In genomic region chr16:73047536-73048291, GRCh38 we compare ENCODE assay signal across 8 cellular contexts. TPM values are rescaled to one million over a fixed set of nuclear protein-coding genes. Genes with fewer than 3 reads are reported as not detected.
DNase-seq lines count a peak whose midpoint lies in the region; ATAC-seq and TF ChIP-seq lines count a peak whose summit lies in the region.

Gene ZFHX3, minus strand, starts transcription at chr16:73048128. Its CDS starts 87,983 bp downstream, at chr16:72960145.

- in situ Hi-C loops in KBM-7 (cut with MboI; ENCODE audit: low pct_unique_long_range_greater_than_20kb, low sequenced_read_pairs), result no loop called here

- H3K4me3 ChIP-seq in esophagus squamous epithelium (peak within 1 kb of the TSS; percentile 71 to 91 (median 76)), vagina (peak within 1 kb of the TSS; percentile 73 to 79)

- no peaks in the 10 kb centered on the region for H3K27me3 ChIP-seq in esophagus squamous epithelium
- no peaks in the 10 kb centered on the region for H3K27me3 ChIP-seq in vagina

- no peak for TF ChIP-seq POLR2A in esophagus squamous epithelium (IDR thresholded peaks at IDR 0.05)
- TF ChIP-seq POLR2A in vagina (IDR thresholded peaks at IDR 0.05), result no peak

- H3K4me1 ChIP-seq in esophagus squamous epithelium, result peaks cover 8 to 85% (median 29%) of the 10 kb centered on the region in 3 donors
- peaks cover 56% of the 10 kb centered on the region for H3K4me1 ChIP-seq in vagina

- H3K36me3 ChIP-seq in esophagus squamous epithelium (no peaks in the 10 kb centered on the region), vagina (no peaks in the 10 kb centered on the region)

- intact Hi-C loops in esophagus squamous epithelium (cut with DNase I), result loop anchor here (10.0 kb wide), 1 partner anchor 213 kb away; no protein-coding TSS in a partner anchor
- intact Hi-C loops in vagina (cut with DNase I), result loop anchor here (10.0 kb wide), 2 partner anchors 53 to 203 kb away; no protein-coding TSS in a partner anchor

- DNase-seq in NCI-H82 (lab: John Stamatoyannopoulos, UW) (peak; percentile 59), NCI-H82 treated with DMSO at 0.1 percent for 48 hours (lab: John Stamatoyannopoulos, UW; ENCODE audit: unreplicated experiment) (no peak), KBM-7 (peak; percentile 50), esophagus squamous epithelium (lab: John Stamatoyannopoulos, UW) (no peak), myocyte (ENCODE audit: low read depth) (peak; percentile 76), vagina (ENCODE audit: extremely low spot score in 2 of 2) (no peak)
- peak; percentile 20 for DNase-seq in activated CD4-positive, alpha-beta T cell treated with anti-CD3 and anti-CD28 coated beads, Interleukin-2, amount 50 U/mL, for 1 hour

- TF ChIP-seq CTCF in esophagus squamous epithelium (IDR thresholded peaks at IDR 0.05) (no peak), vagina (IDR thresholded peaks at IDR 0.05) (no peak)

- H3K9me3 ChIP-seq in esophagus squamous epithelium, result no peaks in the 10 kb centered on the region
- no peaks in the 10 kb centered on the region for H3K9me3 ChIP-seq in vagina

- peak; percentile 69 for ATAC-seq in GM21737 (IDR thresholded peaks at IDR 0.05; ENCODE audit: unreplicated experiment)

- WGBS in esophagus squamous epithelium, 2 donors, result 1 to 2% methylated on average over 4 to 7 of the region's 64 CpGs

- peak within 1 kb of the TSS; percentile 77 to 96 (median 92) for H3K27ac ChIP-seq in esophagus squamous epithelium
- peak within 1 kb of the TSS; percentile 85 for H3K27ac ChIP-seq in vagina

RNA-seq across cellular contexts. Expression of gene ZFHX3, which starts in this region (rescaled TPM):
- 10 to 100 TPM in 1 of 4 donors, 1 to 10 TPM in 3; 3.5 to 12.8 (median 4.5) TPM for total RNA-seq in esophagus squamous epithelium
- total RNA-seq in myocyte, result 3.6 and 4.1 TPM in 2 replicates
- 8.1 TPM for polyA plus RNA-seq in myocyte (2012)
- 28.0 TPM for total RNA-seq in vagina

Comparison
In these comparisons a context has a peak if more than half of its experiments do, and no peak if none do; other contexts are left out.
1. DNase-seq: peak in NCI-H82 (single experiment), KBM-7 (single experiment), activated CD4-positive, alpha-beta T cell treated with anti-CD3 and anti-CD28 coated beads, Interleukin-2, amount 50 U/mL, for 1 hour (single experiment) and myocyte (single experiment); none in NCI-H82 treated with DMSO at 0.1 percent for 48 hours (single experiment), esophagus squamous epithelium (single experiment) and vagina (0 of 2).